Comparison of ENCODE assay signal across 32 cellular contexts in genomic region chr12:99020871-99021270, GRCh38.
"Had no signal": no experiment of that assay in that cellular context is flagged by ENCODE, and none has a peak within 500 bp of the region (broad histone marks: within the 10 kb centered on the region; RNA-seq: fewer than 3 reads in every experiment).

No MANE protein-coding gene starts in this region.

- H3K27me3 ChIP-seq: brain microvascular endothelial cell, SJSA1 had no signal

- H3K36me3 ChIP-seq: brain microvascular endothelial cell, SJSA1 had no signal

- H3K27ac Mint-ChIP-seq: activated CD4-positive, alpha-beta T cell treated with anti-CD3 and anti-CD28 coated beads, Interleukin-2, amount 10 ng/mL, durations not matched to agents 24 days and 14 days; activated CD8-positive, alpha-beta T cell treated with anti-CD3 and anti-CD28 coated beads for 36 hours; activated naive CD8-positive, alpha-beta T cell treated with anti-CD3 and anti-CD28 coated beads for 36 hours; activated T-cell treated with anti-CD3 and anti-CD28 coated beads, Interleukin-2, amount 50 U/mL, for 72 hours; activated T-helper 17 cell treated with anti-CD3 and anti-CD28 coated beads, Interleukin-2, amount 50 U/mL, for 72 hours; IgD-negative memory B cell; T-helper 1 cell treated with Interleukin-12 subunit alpha and Interleukin-12 subunit beta and Interleukin-4 antibody, amounts not matched to agents 30 μg/mL and 1 μg/mL, for 36 hours; T-helper 2 cell treated with Interferon-gamma antibody and Interleukin-4, amounts not matched to agents 5 μg/mL and 100 μg/mL, for 36 hours had no signal

- H3K9me3 Mint-ChIP-seq: activated CD4-positive, alpha-beta T cell treated with anti-CD3 and anti-CD28 coated beads, Interleukin-2, amount 10 ng/mL, durations not matched to agents 24 days and 14 days; activated CD8-positive, alpha-beta T cell treated with anti-CD3 and anti-CD28 coated beads for 36 hours; activated naive CD8-positive, alpha-beta T cell treated with anti-CD3 and anti-CD28 coated beads for 36 hours; activated T-helper 17 cell treated with anti-CD3 and anti-CD28 coated beads, Interleukin-2, amount 50 U/mL, for 72 hours; T-helper 1 cell treated with Interleukin-12 subunit alpha and Interleukin-12 subunit beta and Interleukin-4 antibody, amounts not matched to agents 30 μg/mL and 1 μg/mL, for 36 hours; T-helper 2 cell treated with Interferon-gamma antibody and Interleukin-4, amounts not matched to agents 5 μg/mL and 100 μg/mL, for 36 hours had no signal

- H3K27ac ChIP-seq: brain microvascular endothelial cell, SJSA1 had no signal

- H3K4me3 ChIP-seq: SJSA1 had no signal

- DNase-seq: activated CD4-positive, alpha-beta T cell treated with anti-CD3 and anti-CD28 coated beads, Interleukin-2, amount 10 ng/mL, durations not matched to agents 24 days and 14 days; activated CD4-positive, alpha-beta T cell treated with anti-CD3 and anti-CD28 coated beads, Interleukin-2, amount 50 U/mL, for 4 hours; activated CD8-positive, alpha-beta T cell treated with anti-CD3 and anti-CD28 coated beads for 36 hours; activated effector memory CD4-positive, alpha-beta T cell treated with anti-CD3 and anti-CD28 coated beads, Interleukin-2, amount 50 U/mL, for 16 hours; activated naive CD4-positive, alpha-beta T cell; activated naive CD4-positive, alpha-beta T cell treated with anti-CD3 and anti-CD28 coated beads, Interleukin-2, amount 50 U/mL, for 16 hours; activated naive CD8-positive, alpha-beta T cell treated with anti-CD3 and anti-CD28 coated beads for 36 hours; activated T-cell treated with anti-CD3 and anti-CD28 coated beads, Interleukin-2, amount 50 U/mL, for 1 hour; activated T-cell treated with anti-CD3 and anti-CD28 coated beads, Interleukin-2, amount 50 U/mL, for 72 hours; amniotic stem cell; aorta; brain microvascular endothelial cell; Kasumi-1; KBM-7; MM.1S; NCI-H1105; NCI-H1417 treated with DMSO at 0.1 percent for 48 hours; NCI-H187 treated with DMSO at 0.1 percent for 48 hours; NCI-H2081; NCI-H226; NCI-H446 treated with DMSO at 0.1 percent for 48 hours; NCI-H524; NCI-H69; NCI-H82; SHP77 treated with DMSO at 0.1 percent for 48 hours; SK-N-SH had no signal

- H3K4me3 Mint-ChIP-seq: activated CD4-positive, alpha-beta T cell treated with anti-CD3 and anti-CD28 coated beads, Interleukin-2, amount 10 ng/mL, durations not matched to agents 24 days and 14 days; activated CD8-positive, alpha-beta T cell treated with anti-CD3 and anti-CD28 coated beads for 36 hours; activated naive CD8-positive, alpha-beta T cell treated with anti-CD3 and anti-CD28 coated beads for 36 hours; activated T-cell treated with anti-CD3 and anti-CD28 coated beads, Interleukin-2, amount 50 U/mL, for 72 hours; activated T-helper 17 cell treated with anti-CD3 and anti-CD28 coated beads, Interleukin-2, amount 50 U/mL, for 72 hours; IgD-negative memory B cell; T-helper 1 cell treated with Interleukin-12 subunit alpha and Interleukin-12 subunit beta and Interleukin-4 antibody, amounts not matched to agents 30 μg/mL and 1 μg/mL, for 36 hours; T-helper 2 cell treated with Interferon-gamma antibody and Interleukin-4, amounts not matched to agents 5 μg/mL and 100 μg/mL, for 36 hours had no signal

- FAIRE-seq: TTC549 had no signal

- H3K4me1 Mint-ChIP-seq: activated CD4-positive, alpha-beta T cell treated with anti-CD3 and anti-CD28 coated beads, Interleukin-2, amount 10 ng/mL, durations not matched to agents 24 days and 14 days; activated naive CD8-positive, alpha-beta T cell treated with anti-CD3 and anti-CD28 coated beads for 36 hours; activated T-helper 17 cell treated with anti-CD3 and anti-CD28 coated beads, Interleukin-2, amount 50 U/mL, for 72 hours; IgD-negative memory B cell had no signal

- H3K4me1 ChIP-seq: SJSA1 had no signal

- H3K36me3 Mint-ChIP-seq: activated naive CD8-positive, alpha-beta T cell treated with anti-CD3 and anti-CD28 coated beads for 36 hours had no signal

- H3K4me2 ChIP-seq: SK-N-SH had no signal

- H3K27me3 Mint-ChIP-seq: activated naive CD8-positive, alpha-beta T cell treated with anti-CD3 and anti-CD28 coated beads for 36 hours; IgD-negative memory B cell had no signal

- H3K9me3 ChIP-seq: SJSA1, SK-N-SH had no signal

- H3K9ac ChIP-seq: SK-N-SH had no signal
